In the genomic region with DNA sequence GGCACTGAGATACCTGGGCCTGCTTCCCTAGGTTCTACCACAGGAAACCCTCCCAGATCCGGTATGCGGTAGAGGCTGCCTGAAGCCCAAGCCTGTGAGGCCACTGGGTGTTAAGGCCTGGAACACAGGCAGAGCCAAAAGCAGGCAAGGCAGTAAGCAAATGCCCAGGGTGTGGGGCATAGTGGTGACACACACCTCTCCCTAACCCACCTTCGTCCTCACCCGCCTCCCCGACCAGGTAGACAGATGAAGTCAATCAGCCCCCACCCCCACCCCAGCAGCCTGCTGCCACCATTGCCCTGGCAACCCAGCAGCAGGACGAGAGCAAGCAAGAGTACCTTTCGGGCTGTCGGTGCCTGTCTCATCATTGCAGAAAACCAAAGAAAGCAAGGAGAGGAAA, we compare ENCODE assay signal across 11 cellular contexts. TPM values are rescaled to one million over a fixed set of nuclear protein-coding genes. Genes with fewer than 3 reads are reported as not detected.
A peak's percentile ranks its signal among the peaks of the same experiment; 100 is the strongest.
DNase-seq lines count a peak whose midpoint lies in the region; ATAC-seq and TF ChIP-seq lines count a peak whose summit lies in the region.
"Had no signal": no experiment of that assay in that cellular context is flagged by ENCODE, and none has a peak within 500 bp of the region (broad histone marks: within the 10 kb centered on the region; RNA-seq: fewer than 3 reads in every experiment).

No MANE protein-coding gene starts in this region.

- H3K27me3 Mint-ChIP-seq in WTC11 (ENCODE audit: low read depth), result no peaks in the 10 kb centered on the region

- H3K4me3 Mint-ChIP-seq in WTC11, result peak overlapping the region; percentile 83

- H3K4me2 ChIP-seq in BLaER1 (peak overlapping the region; percentile 63), neuronal stem cell (ENCODE audit: insufficient read depth, low read length, poor library complexity, severe bottlenecking) (peak overlapping the region; percentile 82)

- H3K9me3 ChIP-seq in BLaER1, result no peaks in the 10 kb centered on the region
- no peaks in the 10 kb centered on the region for H3K9me3 ChIP-seq in neuronal stem cell (replicated peaks in 1 of 2; ENCODE audit: control insufficient read depth in 2 of 2, insufficient read depth in 1 of 2, low read depth in 1 of 2, low read length in 2 of 2)
- H3K9me3 ChIP-seq: neutrophil, Peyer's patch had no signal

- H2AK5ac ChIP-seq in neuronal stem cell (ENCODE audit: low read depth, low read length), result no peak overlapping the region

- no peak overlapping the region for H2BK12ac ChIP-seq in neuronal stem cell (ENCODE audit: low read length)

- H3K4me3 ChIP-seq in BLaER1, result no peak overlapping the region
- peak overlapping the region; percentile 41 to 83 for H3K4me3 ChIP-seq in neuronal stem cell (ENCODE audit: low read length in 2 of 2)

- H3K9ac ChIP-seq in BLaER1, result no peak overlapping the region
- H3K9ac ChIP-seq in neuronal stem cell (ENCODE audit: low read depth, low read length, poor library complexity), result peak overlapping the region; percentile 85

- no peak overlapping the region for H3K27ac ChIP-seq in BLaER1
- H3K27ac ChIP-seq in neuronal stem cell (replicated peaks; ENCODE audit: low read length), result no peak overlapping the region
- H3K27ac ChIP-seq: neutrophil, VCaP had no signal

- DNase-seq in WTC11 (ENCODE audit: low spot score), result peak; percentile 20
- peak in 37 of 42 donors; percentile 17 to 76 (median 49) for DNase-seq in head of caudate nucleus
- no peak for DNase-seq in neuronal stem cell (ENCODE audit: low spot score)
- DNase-seq in OCI-M2 (lab: John Stamatoyannopoulos, UW; ENCODE audit: unreplicated experiment), result no peak
- DNase-seq in DMS 273 treated with DMSO at 0.1 percent for 48 hours (lab: John Stamatoyannopoulos, UW), result no peak
- no peak for DNase-seq in pons (ENCODE audit: low spot score)

- H4K8ac ChIP-seq in neuronal stem cell (ENCODE audit: low read depth, low read length), result peak overlapping the region; percentile 17

- peak overlapping the region; percentile 64 for H2AFZ ChIP-seq in neuronal stem cell (ENCODE audit: low read length)

- no peak overlapping the region for H2BK120ac ChIP-seq in neuronal stem cell (ENCODE audit: low read depth, low read length)

- peaks cover 90% of the 10 kb centered on the region for H3K36me3 ChIP-seq in BLaER1
- H3K36me3 ChIP-seq in neuronal stem cell (replicated peaks in 1 of 2; ENCODE audit: control insufficient read depth in 2 of 2, insufficient read depth in 2 of 2, low read length in 2 of 2), result peaks cover 40 to 63% of the 10 kb centered on the region in 2 donors

- H3K27me3 ChIP-seq in BLaER1 (no peaks in the 10 kb centered on the region), neuronal stem cell (ENCODE audit: control insufficient read depth in 3 of 3, insufficient read depth in 3 of 3, low read depth in 1 of 3, low read length in 3 of 3) (no peaks in the 10 kb centered on the region)
- H3K27me3 ChIP-seq: neutrophil, Peyer's patch had no signal

- H3K36me3 Mint-ChIP-seq in WTC11, result peaks cover 31% of the 10 kb centered on the region

- no peak overlapping the region for H3K14ac ChIP-seq in neuronal stem cell (ENCODE audit: low read length)

- POLR2A ChIA-PET in WTC11 (lab: Charles Lee), result interaction anchor here (0.6 to 1.7 kb wide), 4 partner anchors 17 to 41 kb away, joined by 3 to 7 read pairs (median 4); no protein-coding TSS in a partner anchor

- H3K18ac ChIP-seq in neuronal stem cell (ENCODE audit: low read length), result peak overlapping the region; percentile 81

- no peak overlapping the region for H3K23ac ChIP-seq in neuronal stem cell (ENCODE audit: low read depth, low read length, poor library complexity)

- ATAC-seq in WTC11, result peak; percentile 5
- no peak for ATAC-seq in GM18517 (IDR thresholded peaks at IDR 0.05; ENCODE audit: unreplicated experiment)

- intact Hi-C loops in head of caudate nucleus (cut with DNase I), result no loop called here

- WGBS in neuronal stem cell (ENCODE audit: extremely low coverage in 2 of 2, insufficient read length in 2 of 2, insufficient replicate concordance in 1 of 2), 2 donors, result no CpG with 5 or more reads among the region's 8 CpGs

- H3K4me1 ChIP-seq in BLaER1, result peaks cover 35% of the 10 kb centered on the region
- H3K4me1 ChIP-seq in neuronal stem cell (ENCODE audit: control insufficient read depth in 2 of 2, insufficient read depth in 1 of 2, low read depth in 1 of 2, low read length in 2 of 2), result peaks cover 17% of the 10 kb centered on the region in 2 donors

- H4K91ac ChIP-seq in neuronal stem cell (ENCODE audit: low read depth, low read length, poor library complexity), result no peak overlapping the region

- H3K79me1 ChIP-seq in neuronal stem cell (ENCODE audit: low read depth, low read length), result peaks cover 22% of the 10 kb centered on the region

- no peak overlapping the region for H2BK15ac ChIP-seq in neuronal stem cell (ENCODE audit: low read length)

- H3K4me1 Mint-ChIP-seq in WTC11, result peaks cover 35% of the 10 kb centered on the region

- peaks cover 66% of the 10 kb centered on the region for H4K20me1 ChIP-seq in BLaER1

- H3K27ac Mint-ChIP-seq in WTC11, result peak overlapping the region; percentile 90; the same call in 1 of the 2 replicates

- H2BK5ac ChIP-seq in neuronal stem cell (ENCODE audit: low read length), result no peak overlapping the region

- CTCF ChIA-PET in WTC11 (lab: Charles Lee), result interaction anchor here (0.9 to 3.2 kb wide), 7 partner anchors 15 to 124 kb away, joined by 3 to 35 read pairs (median 7); a partner anchor contains a TSS

- H3K9me3 Mint-ChIP-seq in WTC11, result no peaks in the 10 kb centered on the region

- H3K4ac ChIP-seq in neuronal stem cell (ENCODE audit: low read length), result no peak overlapping the region

- no peak for TF ChIP-seq CTCF in WTC11 (IDR thresholded peaks at IDR 0.05)

TF ChIP-seq in WTC11, 78 proteins besides CTCF, POLR2A, EP300 and RAD21:
- TF ChIP-seq, protein P1, sequence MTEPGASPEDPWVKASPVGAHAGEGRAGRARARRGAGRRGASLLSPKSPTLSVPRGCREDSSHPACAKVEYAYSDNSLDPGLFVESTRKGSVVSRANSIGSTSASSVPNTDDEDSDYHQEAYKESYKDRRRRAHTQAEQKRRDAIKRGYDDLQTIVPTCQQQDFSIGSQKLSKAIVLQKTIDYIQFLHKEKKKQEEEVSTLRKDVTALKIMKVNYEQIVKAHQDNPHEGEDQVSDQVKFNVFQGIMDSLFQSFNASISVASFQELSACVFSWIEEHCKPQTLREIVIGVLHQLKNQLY (CRISPR knock-in tag; IDR thresholded peaks at IDR 0.05), result no peak
- TF ChIP-seq, protein P2, sequence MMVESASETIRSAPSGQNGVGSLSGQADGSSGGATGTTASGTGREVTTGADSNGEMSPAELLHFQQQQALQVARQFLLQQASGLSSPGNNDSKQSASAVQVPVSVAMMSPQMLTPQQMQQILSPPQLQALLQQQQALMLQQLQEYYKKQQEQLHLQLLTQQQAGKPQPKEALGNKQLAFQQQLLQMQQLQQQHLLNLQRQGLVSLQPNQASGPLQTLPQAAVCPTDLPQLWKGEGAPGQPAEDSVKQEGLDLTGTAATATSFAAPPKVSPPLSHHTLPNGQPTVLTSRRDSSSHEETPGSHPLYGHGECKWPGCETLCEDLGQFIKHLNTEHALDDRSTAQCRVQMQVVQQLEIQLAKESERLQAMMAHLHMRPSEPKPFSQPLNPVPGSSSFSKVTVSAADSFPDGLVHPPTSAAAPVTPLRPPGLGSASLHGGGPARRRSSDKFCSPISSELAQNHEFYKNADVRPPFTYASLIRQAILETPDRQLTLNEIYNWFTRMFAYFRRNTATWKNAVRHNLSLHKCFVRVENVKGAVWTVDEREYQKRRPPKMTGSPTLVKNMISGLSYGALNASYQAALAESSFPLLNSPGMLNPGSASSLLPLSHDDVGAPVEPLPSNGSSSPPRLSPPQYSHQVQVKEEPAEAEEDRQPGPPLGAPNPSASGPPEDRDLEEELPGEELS (CRISPR knock-in tag; IDR thresholded peaks at IDR 0.05), result no peak
- TF ChIP-seq TEAD1 (CRISPR knock-in tag; IDR thresholded peaks at IDR 0.05), result no peak
- TF ChIP-seq, protein P3, sequence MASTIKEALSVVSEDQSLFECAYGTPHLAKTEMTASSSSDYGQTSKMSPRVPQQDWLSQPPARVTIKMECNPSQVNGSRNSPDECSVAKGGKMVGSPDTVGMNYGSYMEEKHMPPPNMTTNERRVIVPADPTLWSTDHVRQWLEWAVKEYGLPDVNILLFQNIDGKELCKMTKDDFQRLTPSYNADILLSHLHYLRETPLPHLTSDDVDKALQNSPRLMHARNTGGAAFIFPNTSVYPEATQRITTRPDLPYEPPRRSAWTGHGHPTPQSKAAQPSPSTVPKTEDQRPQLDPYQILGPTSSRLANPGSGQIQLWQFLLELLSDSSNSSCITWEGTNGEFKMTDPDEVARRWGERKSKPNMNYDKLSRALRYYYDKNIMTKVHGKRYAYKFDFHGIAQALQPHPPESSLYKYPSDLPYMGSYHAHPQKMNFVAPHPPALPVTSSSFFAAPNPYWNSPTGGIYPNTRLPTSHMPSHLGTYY (CRISPR knock-in tag; IDR thresholded peaks at IDR 0.05), result no peak

RNA-seq across cellular contexts. Expression of a gene that starts 6.1 kb away (rescaled TPM):
- total RNA-seq in WTC11 (2021), result 165 to 179 TPM (median 168 TPM) in 3 replicates
- polyA plus RNA-seq in neuronal stem cell (2013, experiment 1 of 2), result 127 TPM
- polyA plus RNA-seq in neuronal stem cell (2013, experiment 2 of 2), result 131 TPM

RNA-seq across cellular contexts. Expression of a gene that starts 30.8 kb away (rescaled TPM):
- 0.62 to 1.8 TPM (median 1.2 TPM) in 3 replicates for total RNA-seq in WTC11 (2021)
- polyA plus RNA-seq in neuronal stem cell (2013, experiment 1 of 2), result 1.2 TPM
- 1.1 TPM for polyA plus RNA-seq in neuronal stem cell (2013, experiment 2 of 2)

RNA-seq across cellular contexts. Expression of a gene that starts 47.4 kb away (rescaled TPM):
- total RNA-seq in WTC11 (2021), result 2.9 to 3.6 TPM (median 3.3 TPM) in 3 replicates
- polyA plus RNA-seq in neuronal stem cell (2013, experiment 1 of 2), result 9.5 TPM
- polyA plus RNA-seq in neuronal stem cell (2013, experiment 2 of 2), result 9.0 TPM

RNA-seq across cellular contexts. Expression of a gene that starts 47.5 kb away (rescaled TPM):
- 55.2 to 95.7 TPM (median 89.3 TPM) in 3 replicates for total RNA-seq in WTC11 (2021)
- 53.6 TPM for polyA plus RNA-seq in neuronal stem cell (2013, experiment 1 of 2)
- 50.0 TPM for polyA plus RNA-seq in neuronal stem cell (2013, experiment 2 of 2)

Comparison
In these comparisons a context has a peak if more than half of its experiments do, and no peak if none do; other contexts are left out.
1. DNase-seq: peak in WTC11 (single experiment) and head of caudate nucleus (37 of 42); none in neuronal stem cell (single experiment), OCI-M2 (single experiment), DMS 273 treated with DMSO at 0.1 percent for 48 hours (single experiment) and pons (single experiment).